In the genomic region with DNA sequence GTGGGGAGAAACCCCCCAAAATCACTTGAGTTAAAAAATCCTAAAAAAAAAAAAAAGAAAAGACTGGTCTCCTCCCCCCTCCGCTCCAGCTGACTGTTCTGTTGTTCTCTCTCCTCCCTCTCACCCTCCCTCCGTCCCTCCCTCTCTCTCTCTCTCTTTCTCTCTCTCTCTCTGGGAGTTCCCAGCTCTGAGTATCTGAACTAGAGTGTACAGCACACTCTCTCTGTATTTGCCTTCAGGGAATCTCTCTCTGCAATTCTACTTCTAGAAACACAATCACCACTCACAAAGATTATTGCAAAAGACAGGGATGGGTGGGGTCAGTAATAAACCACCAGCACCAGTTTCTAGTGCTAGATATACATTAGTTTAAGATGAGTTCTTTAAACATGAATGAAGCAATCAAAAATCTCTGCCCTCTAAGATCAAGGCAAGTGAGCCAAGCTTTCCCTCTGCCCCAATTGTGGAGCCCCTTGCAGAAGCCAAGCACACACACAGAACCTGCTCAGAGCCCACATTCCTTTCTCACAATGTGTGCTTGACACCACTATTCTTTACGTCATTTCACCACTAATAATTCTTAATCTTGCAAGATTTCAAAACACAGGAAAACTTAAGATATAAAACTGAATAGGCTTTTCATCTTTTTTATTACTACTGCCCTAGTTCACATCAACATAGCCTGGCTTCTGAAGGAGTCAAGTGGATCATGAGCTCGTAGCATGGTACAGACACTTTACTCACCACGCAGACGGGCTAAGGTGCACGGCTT, we compare ENCODE assay signal across 8 cellular contexts.
A peak's percentile ranks its signal among the peaks of the same experiment; 100 is the strongest.
DNase-seq lines count a peak whose midpoint lies in the region; ATAC-seq and TF ChIP-seq lines count a peak whose summit lies in the region.

No MANE protein-coding gene starts in this region.

- peaks cover 13 to 16% of the 10 kb centered on the region in 2 donors for H3K4me1 ChIP-seq in left lung
- H3K4me1 ChIP-seq in suprapubic skin: peaks cover 68% of the 10 kb centered on the region

- H3K4me3 ChIP-seq in left lung: no peak overlapping the region
- H3K4me3 ChIP-seq in suprapubic skin: peak overlapping the region; percentile 34

- 43% methylated on average over 7 of the region's 7 CpGs for WGBS in suprapubic skin

- TF ChIP-seq EP300 in suprapubic skin (IDR thresholded peaks at IDR 0.05): no peak

- peak overlapping the region in 1 of 2 donors; percentile 44 for H3K27ac ChIP-seq in left lung
- H3K27ac ChIP-seq in suprapubic skin: peak overlapping the region; percentile 70

- DNase-seq in LoVo (ENCODE audit: low spot score): peak; percentile 6
- peak; percentile 41 for DNase-seq in cerebellar cortex (ENCODE audit: low spot score)
- DNase-seq in left lung: no peak
- no peak for DNase-seq in suprapubic skin (ENCODE audit: low spot score in 2 of 2)
- no peak for DNase-seq in activated CD4-positive, alpha-beta T cell treated with anti-CD3 and anti-CD28 coated beads for 48 hours
- DNase-seq in mesenteric fat pad (ENCODE audit: low spot score): no peak
- no peak for DNase-seq in NCI-H82 (lab: John Stamatoyannopoulos, UW)

- H3K36me3 ChIP-seq in left lung: no peaks in the 10 kb centered on the region
- H3K36me3 ChIP-seq in suprapubic skin: no peaks in the 10 kb centered on the region

- ATAC-seq in left lung (peak; percentile 96), HG03432 (IDR thresholded peaks at IDR 0.05; ENCODE audit: unreplicated experiment) (no peak)

- intact Hi-C loops in left lung (cut with DNase I): no loop called here

- no peaks in the 10 kb centered on the region for H3K27me3 ChIP-seq in left lung
- no peaks in the 10 kb centered on the region for H3K27me3 ChIP-seq in suprapubic skin

- H3K9me3 ChIP-seq in left lung (no peaks in the 10 kb centered on the region), suprapubic skin (no peaks in the 10 kb centered on the region)

- TF ChIP-seq CTCF in left lung (IDR thresholded peaks at IDR 0.05) (no peak), suprapubic skin (IDR thresholded peaks at IDR 0.05) (no peak)

- TF ChIP-seq POLR2A in suprapubic skin (IDR thresholded peaks at IDR 0.05): no peak

Comparison
In these comparisons a context has a peak if more than half of its experiments do, and no peak if none do; other contexts are left out.
1. DNase-seq: peak in LoVo (single experiment) and cerebellar cortex (single experiment); none in left lung (0 of 2), suprapubic skin (0 of 2), activated CD4-positive, alpha-beta T cell treated with anti-CD3 and anti-CD28 coated beads for 48 hours (single experiment), mesenteric fat pad (single experiment) and NCI-H82 (single experiment).